1 cellular context compared by ENCODE assay signal in the genomic region with DNA sequence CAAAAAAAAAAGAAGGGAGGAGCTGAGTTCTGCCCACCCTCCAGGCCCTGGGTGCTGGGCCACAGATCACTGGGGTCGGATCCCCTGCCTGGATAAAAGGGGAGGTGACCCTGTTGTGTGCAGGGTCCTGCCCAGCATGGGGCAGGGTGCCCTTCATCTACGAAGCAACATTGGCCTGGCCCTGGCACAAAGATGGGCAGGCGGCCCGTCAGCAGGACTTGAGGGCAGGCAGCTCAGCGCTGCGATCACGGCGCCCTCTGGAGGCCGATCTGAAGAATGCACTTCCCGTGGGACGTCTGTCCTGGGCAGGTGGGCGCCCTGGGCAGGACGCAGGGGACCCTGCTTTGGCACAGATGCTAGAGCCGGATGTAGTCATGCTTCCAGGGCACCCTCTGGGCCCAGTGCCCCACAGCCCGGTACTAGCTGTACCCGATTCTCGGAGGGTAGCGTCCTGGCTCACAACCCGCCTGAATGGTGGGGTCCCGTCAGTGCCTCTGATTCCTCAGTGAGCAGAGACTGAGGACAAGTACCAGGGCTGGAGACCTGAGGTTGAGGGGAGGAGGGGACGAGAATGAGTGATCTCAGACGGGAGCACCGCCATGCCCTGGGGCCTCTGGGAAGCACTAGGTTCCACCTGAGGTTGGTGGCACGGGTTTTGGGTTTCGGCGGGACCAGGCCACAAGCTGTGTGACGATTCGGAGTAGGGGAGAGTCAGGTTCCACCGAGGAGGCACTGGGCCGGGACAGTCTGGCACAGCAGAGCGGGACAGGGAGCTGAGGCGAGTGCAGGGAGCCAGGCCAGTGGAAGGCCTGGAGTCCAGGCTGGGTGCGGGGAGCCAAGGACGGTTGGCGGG.
TF ChIP-seq lines count a peak whose summit lies in the region.

No MANE protein-coding gene starts in this region.

TF ChIP-seq in K562, 482 proteins besides CTCF, POLR2A, EP300 and RAD21 (continued from another document and continues in another):
- TF ChIP-seq, protein P1, sequence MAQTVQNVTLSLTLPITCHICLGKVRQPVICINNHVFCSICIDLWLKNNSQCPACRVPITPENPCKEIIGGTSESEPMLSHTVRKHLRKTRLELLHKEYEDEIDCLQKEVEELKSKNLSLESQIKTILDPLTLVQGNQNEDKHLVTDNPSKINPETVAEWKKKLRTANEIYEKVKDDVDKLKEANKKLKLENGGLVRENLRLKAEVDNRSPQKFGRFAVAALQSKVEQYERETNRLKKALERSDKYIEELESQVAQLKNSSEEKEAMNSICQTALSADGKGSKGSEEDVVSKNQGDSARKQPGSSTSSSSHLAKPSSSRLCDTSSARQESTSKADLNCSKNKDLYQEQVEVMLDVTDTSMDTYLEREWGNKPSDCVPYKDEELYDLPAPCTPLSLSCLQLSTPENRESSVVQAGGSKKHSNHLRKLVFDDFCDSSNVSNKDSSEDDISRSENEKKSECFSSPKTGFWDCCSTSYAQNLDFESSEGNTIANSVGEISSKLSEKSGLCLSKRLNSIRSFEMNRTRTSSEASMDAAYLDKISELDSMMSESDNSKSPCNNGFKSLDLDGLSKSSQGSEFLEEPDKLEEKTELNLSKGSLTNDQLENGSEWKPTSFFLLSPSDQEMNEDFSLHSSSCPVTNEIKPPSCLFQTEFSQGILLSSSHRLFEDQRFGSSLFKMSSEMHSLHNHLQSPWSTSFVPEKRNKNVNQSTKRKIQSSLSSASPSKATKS (CRISPR knock-in tag; IDR thresholded peaks at IDR 0.05): no peak
- TF ChIP-seq, protein P2, sequence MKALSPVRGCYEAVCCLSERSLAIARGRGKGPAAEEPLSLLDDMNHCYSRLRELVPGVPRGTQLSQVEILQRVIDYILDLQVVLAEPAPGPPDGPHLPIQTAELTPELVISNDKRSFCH (CRISPR knock-in tag; IDR thresholded peaks at IDR 0.05): no peak
- TF ChIP-seq, protein P2 (tag; IDR thresholded peaks at IDR 0.05): peak; percentile 41; the same call in 1 of the 2 replicates
- TF ChIP-seq, protein P3, sequence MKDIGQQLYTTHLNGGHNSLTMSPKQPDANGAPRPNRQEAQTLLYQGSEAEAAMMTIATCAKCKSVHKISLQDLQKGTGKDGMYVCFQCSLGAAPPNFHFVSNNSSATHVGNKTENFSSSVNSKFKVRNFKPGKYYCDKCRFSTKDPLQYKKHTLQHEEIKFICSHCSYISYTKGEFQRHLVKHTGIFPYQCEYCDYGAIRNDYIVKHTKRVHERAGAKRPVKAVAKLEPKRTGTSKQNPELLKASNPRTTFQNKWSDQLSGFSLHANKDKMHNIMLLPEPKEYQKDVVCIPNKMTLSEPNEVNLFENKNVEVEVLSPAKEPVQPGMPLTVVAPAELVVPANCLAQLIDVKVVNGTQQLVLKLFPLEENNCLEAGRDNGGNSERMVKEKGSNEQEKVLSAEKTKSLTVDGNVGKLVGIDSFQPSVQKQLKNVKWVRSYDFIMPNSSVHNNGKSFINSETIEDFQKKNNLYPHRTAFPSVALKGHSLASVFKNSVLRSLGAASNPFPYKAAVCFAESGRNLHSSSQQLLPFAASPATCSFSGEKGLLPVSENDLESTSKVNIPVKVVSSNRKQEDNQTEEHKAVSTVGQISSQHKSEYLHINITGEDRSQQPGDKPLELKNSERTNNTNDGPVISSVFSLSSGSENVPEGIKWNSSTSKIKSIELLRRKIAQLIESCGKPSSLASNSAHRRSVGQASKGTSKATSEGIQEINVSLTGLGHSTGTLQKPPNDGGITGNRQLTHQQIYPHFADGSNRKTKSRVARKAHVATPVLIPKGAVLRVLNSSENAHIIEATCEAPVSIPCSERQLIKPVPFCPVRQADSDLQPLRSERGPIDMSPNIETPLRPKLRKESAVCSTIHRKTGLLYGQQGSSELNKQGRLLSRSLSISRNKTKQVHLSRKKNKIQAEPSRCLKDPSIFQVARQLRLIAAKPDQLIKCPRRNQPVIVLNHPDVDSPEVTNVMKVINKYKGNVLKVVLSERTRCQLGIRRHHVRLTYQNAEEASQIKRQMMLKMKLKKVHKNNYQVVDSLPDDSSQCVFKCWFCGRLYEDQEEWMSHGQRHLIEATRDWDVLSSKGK (CRISPR knock-in tag; IDR thresholded peaks at IDR 0.05): no peak
- TF ChIP-seq ERF (CRISPR knock-in tag; IDR thresholded peaks at IDR 0.05): 0 out of 2 replicates have a peak, but pooled peaks have one; percentile 48
- TF ChIP-seq MAFG (tag; conservative IDR thresholded peaks at IDR 0.05): no peak
- TF ChIP-seq ZNF282 (CRISPR knock-in tag; IDR thresholded peaks at IDR 0.05): no peak
- no peak for TF ChIP-seq GTF3C2 (IDR thresholded peaks at IDR 0.05; ENCODE audit: borderline replicate concordance, extremely low read depth, insufficient read length)
- 0 out of 2 replicates have a peak, but pooled peaks have one; percentile 40 for TF ChIP-seq MTA3 (IDR thresholded peaks at IDR 0.05; ENCODE audit: borderline replicate concordance)
- TF ChIP-seq MAFF (IDR thresholded peaks at IDR 0.05; ENCODE audit: low read length): no peak
- TF ChIP-seq, protein P4, sequence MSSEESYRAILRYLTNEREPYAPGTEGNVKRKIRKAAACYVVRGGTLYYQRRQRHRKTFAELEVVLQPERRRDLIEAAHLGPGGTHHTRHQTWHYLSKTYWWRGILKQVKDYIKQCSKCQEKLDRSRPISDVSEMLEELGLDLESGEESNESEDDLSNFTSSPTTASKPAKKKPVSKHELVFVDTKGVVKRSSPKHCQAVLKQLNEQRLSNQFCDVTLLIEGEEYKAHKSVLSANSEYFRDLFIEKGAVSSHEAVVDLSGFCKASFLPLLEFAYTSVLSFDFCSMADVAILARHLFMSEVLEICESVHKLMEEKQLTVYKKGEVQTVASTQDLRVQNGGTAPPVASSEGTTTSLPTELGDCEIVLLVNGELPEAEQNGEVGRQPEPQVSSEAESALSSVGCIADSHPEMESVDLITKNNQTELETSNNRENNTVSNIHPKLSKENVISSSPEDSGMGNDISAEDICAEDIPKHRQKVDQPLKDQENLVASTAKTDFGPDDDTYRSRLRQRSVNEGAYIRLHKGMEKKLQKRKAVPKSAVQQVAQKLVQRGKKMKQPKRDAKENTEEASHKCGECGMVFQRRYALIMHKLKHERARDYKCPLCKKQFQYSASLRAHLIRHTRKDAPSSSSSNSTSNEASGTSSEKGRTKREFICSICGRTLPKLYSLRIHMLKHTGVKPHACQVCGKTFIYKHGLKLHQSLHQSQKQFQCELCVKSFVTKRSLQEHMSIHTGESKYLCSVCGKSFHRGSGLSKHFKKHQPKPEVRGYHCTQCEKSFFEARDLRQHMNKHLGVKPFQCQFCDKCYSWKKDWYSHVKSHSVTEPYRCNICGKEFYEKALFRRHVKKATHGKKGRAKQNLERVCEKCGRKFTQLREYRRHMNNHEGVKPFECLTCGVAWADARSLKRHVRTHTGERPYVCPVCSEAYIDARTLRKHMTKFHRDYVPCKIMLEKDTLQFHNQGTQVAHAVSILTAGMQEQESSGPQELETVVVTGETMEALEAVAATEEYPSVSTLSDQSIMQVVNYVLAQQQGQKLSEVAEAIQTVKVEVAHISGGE (CRISPR knock-in tag; IDR thresholded peaks at IDR 0.05): no peak
- TF ChIP-seq, protein P5, sequence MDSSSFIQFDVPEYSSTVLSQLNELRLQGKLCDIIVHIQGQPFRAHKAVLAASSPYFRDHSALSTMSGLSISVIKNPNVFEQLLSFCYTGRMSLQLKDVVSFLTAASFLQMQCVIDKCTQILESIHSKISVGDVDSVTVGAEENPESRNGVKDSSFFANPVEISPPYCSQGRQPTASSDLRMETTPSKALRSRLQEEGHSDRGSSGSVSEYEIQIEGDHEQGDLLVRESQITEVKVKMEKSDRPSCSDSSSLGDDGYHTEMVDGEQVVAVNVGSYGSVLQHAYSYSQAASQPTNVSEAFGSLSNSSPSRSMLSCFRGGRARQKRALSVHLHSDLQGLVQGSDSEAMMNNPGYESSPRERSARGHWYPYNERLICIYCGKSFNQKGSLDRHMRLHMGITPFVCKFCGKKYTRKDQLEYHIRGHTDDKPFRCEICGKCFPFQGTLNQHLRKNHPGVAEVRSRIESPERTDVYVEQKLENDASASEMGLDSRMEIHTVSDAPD (CRISPR knock-in tag; IDR thresholded peaks at IDR 0.05): no peak
- no peak for TF ChIP-seq TARDBP (IDR thresholded peaks at IDR 0.05)
- TF ChIP-seq NFYB (IDR thresholded peaks at IDR 0.05; ENCODE audit: extremely low read depth, insufficient read length): no peak
- TF ChIP-seq BHLHE40 (IDR thresholded peaks at IDR 0.05; ENCODE audit: low read length): no peak
- 0 out of 2 replicates have a peak, but pooled peaks have one; percentile 9 for TF ChIP-seq CXXC5 (CRISPR knock-in tag; IDR thresholded peaks at IDR 0.05)
- TF ChIP-seq CTBP1 (IDR thresholded peaks at IDR 0.05; ENCODE audit: borderline replicate concordance): peak; percentile 60; the same call in 1 of the 2 replicates
- no peak for TF ChIP-seq SRF (CRISPR knock-in tag; IDR thresholded peaks at IDR 0.05)
- TF ChIP-seq FIP1L1 (IDR thresholded peaks at IDR 0.05; ENCODE audit: low read depth, low read length, poor library complexity, severe bottlenecking): peak; percentile 30
- no peak for TF ChIP-seq ZZZ3 (IDR thresholded peaks at IDR 0.05)
- TF ChIP-seq, protein P6, sequence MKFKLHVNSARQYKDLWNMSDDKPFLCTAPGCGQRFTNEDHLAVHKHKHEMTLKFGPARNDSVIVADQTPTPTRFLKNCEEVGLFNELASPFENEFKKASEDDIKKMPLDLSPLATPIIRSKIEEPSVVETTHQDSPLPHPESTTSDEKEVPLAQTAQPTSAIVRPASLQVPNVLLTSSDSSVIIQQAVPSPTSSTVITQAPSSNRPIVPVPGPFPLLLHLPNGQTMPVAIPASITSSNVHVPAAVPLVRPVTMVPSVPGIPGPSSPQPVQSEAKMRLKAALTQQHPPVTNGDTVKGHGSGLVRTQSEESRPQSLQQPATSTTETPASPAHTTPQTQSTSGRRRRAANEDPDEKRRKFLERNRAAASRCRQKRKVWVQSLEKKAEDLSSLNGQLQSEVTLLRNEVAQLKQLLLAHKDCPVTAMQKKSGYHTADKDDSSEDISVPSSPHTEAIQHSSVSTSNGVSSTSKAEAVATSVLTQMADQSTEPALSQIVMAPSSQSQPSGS (CRISPR knock-in tag; IDR thresholded peaks at IDR 0.05): no peak
- TF ChIP-seq ILF3 (IDR thresholded peaks at IDR 0.05; ENCODE audit: borderline replicate concordance): no peak
- 0 out of 2 replicates have a peak, but pooled peaks have one; percentile 53 for TF ChIP-seq CBFB (CRISPR knock-in tag; IDR thresholded peaks at IDR 0.05)
- no peak for TF ChIP-seq ATF4 (CRISPR knock-in tag; IDR thresholded peaks at IDR 0.05)
- TF ChIP-seq ZNF263 (CRISPR knock-in tag; IDR thresholded peaks at IDR 0.05; ENCODE audit: borderline replicate concordance): peak; percentile 58; the same call in 1 of the 2 replicates
- TF ChIP-seq ZNF511 (CRISPR knock-in tag; IDR thresholded peaks at IDR 0.05): 0 out of 2 replicates have a peak, but pooled peaks have one; percentile 24
- TF ChIP-seq ZBTB8A (IDR thresholded peaks at IDR 0.05; ENCODE audit: partially characterized antibody): no peak
- TF ChIP-seq, protein P7, sequence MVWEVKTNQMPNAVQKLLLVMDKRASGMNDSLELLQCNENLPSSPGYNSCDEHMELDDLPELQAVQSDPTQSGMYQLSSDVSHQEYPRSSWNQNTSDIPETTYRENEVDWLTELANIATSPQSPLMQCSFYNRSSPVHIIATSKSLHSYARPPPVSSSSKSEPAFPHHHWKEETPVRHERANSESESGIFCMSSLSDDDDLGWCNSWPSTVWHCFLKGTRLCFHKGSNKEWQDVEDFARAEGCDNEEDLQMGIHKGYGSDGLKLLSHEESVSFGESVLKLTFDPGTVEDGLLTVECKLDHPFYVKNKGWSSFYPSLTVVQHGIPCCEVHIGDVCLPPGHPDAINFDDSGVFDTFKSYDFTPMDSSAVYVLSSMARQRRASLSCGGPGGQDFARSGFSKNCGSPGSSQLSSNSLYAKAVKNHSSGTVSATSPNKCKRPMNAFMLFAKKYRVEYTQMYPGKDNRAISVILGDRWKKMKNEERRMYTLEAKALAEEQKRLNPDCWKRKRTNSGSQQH (CRISPR knock-in tag; IDR thresholded peaks at IDR 0.05): no peak
- no peak for TF ChIP-seq MCM5 (IDR thresholded peaks at IDR 0.05; ENCODE audit: low read depth)
- no peak for TF ChIP-seq PPARD (CRISPR knock-in tag; IDR thresholded peaks at IDR 0.05)
- no peak for TF ChIP-seq YBX1 (IDR thresholded peaks at IDR 0.05)
- TF ChIP-seq FOXJ3 (CRISPR knock-in tag; IDR thresholded peaks at IDR 0.05): no peak
- TF ChIP-seq E2F3 (CRISPR knock-in tag; IDR thresholded peaks at IDR 0.05): no peak
- peak; percentile 64 for TF ChIP-seq STAG1 (CRISPR knock-in tag; IDR thresholded peaks at IDR 0.05; ENCODE audit: borderline replicate concordance)
- peak; percentile 54; the same call in 1 of the 2 replicates for TF ChIP-seq RB1 (IDR thresholded peaks at IDR 0.05; ENCODE audit: low read depth)
- TF ChIP-seq TEAD1 (CRISPR knock-in tag; IDR thresholded peaks at IDR 0.05): 0 out of 4 replicates have a peak, but pooled peaks have one; percentile 29 to 37
